In the genomic region with DNA sequence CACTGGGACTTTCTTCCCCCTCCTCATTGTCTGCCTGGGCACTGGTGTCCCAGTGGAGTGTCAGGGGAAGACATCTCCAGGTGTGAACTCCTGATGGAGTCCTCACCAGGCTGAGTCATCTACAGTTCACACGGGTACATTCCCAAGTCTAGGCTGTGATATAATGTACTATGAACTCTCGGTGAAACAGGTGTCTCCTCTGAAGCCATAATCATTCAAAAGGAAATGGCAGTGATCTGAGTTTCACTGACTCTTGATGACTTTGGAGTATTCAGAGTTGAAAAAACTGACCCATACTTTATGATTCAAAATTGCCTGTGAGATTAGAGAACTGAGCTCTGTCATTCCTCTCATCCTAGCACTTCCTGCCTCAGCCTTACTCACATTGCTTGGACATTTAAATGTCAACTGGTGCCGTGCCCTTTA, we compare ENCODE assay signal across 8 cellular contexts. TPM values are rescaled to one million over a fixed set of nuclear protein-coding genes. Genes with fewer than 3 reads are reported as not detected.
DNase-seq lines count a peak whose midpoint lies in the region; ATAC-seq, FAIRE-seq and TF ChIP-seq lines count a peak whose summit lies in the region.

No MANE protein-coding gene starts in this region.

- no peak for FAIRE-seq in H1 (lab: Jason Lieb, UNC)

- peak overlapping the region; percentile 9; the same call in 1 of the 2 replicates for H3K27ac ChIP-seq in H1 (ENCODE audit: low read depth, low read length)
- no peak overlapping the region for H3K27ac ChIP-seq in effector memory CD4-positive, alpha-beta T cell (ENCODE audit: insufficient read depth, low read length, poor library complexity, severe bottlenecking)

- H3K27me3 ChIP-seq in Caco-2 (replicated peaks; ENCODE audit: control insufficient read depth, insufficient read depth, low read length): no peaks in the 10 kb centered on the region
- no peaks in the 10 kb centered on the region for H3K27me3 ChIP-seq in H1 (replicated peaks in 1 of 4; ENCODE audit: control insufficient read depth in 3 of 4, extremely low read depth in 1 of 4, insufficient read depth in 3 of 4, low read length in 3 of 4)
- H3K27me3 ChIP-seq in effector memory CD4-positive, alpha-beta T cell (replicated peaks; ENCODE audit: control insufficient read depth, insufficient read depth, low read length, poor library complexity, severe bottlenecking): no peaks in the 10 kb centered on the region

- no TSS peak for BruUV-seq in Caco-2 (replicated peaks; lab: Mats Ljungman, UMichigan)

- H4K91ac ChIP-seq in H1 (replicated peaks; ENCODE audit: insufficient read length, low read length): peak overlapping the region; percentile 48

- H2AFZ ChIP-seq in H1 (ENCODE audit: low read length): no peak overlapping the region

- ATAC-seq in GM21381 (IDR thresholded peaks at IDR 0.05; ENCODE audit: unreplicated experiment) (peak; percentile 54), HG03460 (IDR thresholded peaks at IDR 0.05; ENCODE audit: unreplicated experiment) (peak; percentile 46)

- no peak overlapping the region for H4K5ac ChIP-seq in H1 (ENCODE audit: insufficient read length, low read depth, low read length)

- no peak for TF ChIP-seq EP300 in H1 (IDR thresholded peaks at IDR 0.05; ENCODE audit: borderline replicate concordance in 1 of 2, low read depth in 2 of 2, low read length in 2 of 2)

- CTCF ChIA-PET in Caco-2 (lab: Charles Lee): interaction anchor here (0.6 kb wide), 1 partner anchor 232 kb away, joined by 3 read pairs; no protein-coding TSS in a partner anchor
- CTCF ChIA-PET in H1 (lab: Charles Lee; ENCODE audit: partially characterized antibody): interaction anchor here (0.6 to 1.6 kb wide), 5 partner anchors 9 to 59 kb away, joined by 3 to 4 read pairs (median 3); partner anchors contain the start of gene LAMC2

- no peaks in the 10 kb centered on the region for H3K27me3 Mint-ChIP-seq in Caco-2 (ENCODE audit: insufficient read depth, unreplicated experiment)

- no peak overlapping the region for H4K8ac ChIP-seq in H1 (ENCODE audit: extremely low read depth, insufficient read depth, low read length)

- H3K4me1 Mint-ChIP-seq in Caco-2 (ENCODE audit: low read depth, unreplicated experiment): peaks cover 7% of the 10 kb centered on the region

- TF ChIP-seq CTCF in Caco-2 (IDR thresholded peaks at IDR 0.05; ENCODE audit: insufficient read depth in 1 of 2, low read depth in 1 of 2, low read length in 1 of 2, severe bottlenecking in 1 of 2, unreplicated experiment in 1 of 2) (no peak), H1 (IDR thresholded peaks at IDR 0.05; ENCODE audit: control extremely low read depth in 1 of 3, insufficient read depth in 1 of 3, low read depth in 1 of 3, low read length in 3 of 3) (no peak)

- no peak overlapping the region for H3K4me3 ChIP-seq in Caco-2 (ENCODE audit: low read depth, low read length)
- H3K4me3 ChIP-seq in H1 (ENCODE audit: extremely low read depth in 1 of 4, insufficient read depth in 2 of 4, low read depth in 3 of 4, low read length in 4 of 4): no peak overlapping the region
- no peak overlapping the region for H3K4me3 ChIP-seq in effector memory CD4-positive, alpha-beta T cell (ENCODE audit: insufficient read depth, low read depth, low read length, poor library complexity, severe bottlenecking)

- H2BK12ac ChIP-seq in H1 (ENCODE audit: low read depth, low read length): peak overlapping the region; percentile 23; the same call in 1 of the 2 replicates

- H3K79me2 ChIP-seq in H1 (ENCODE audit: control insufficient read depth in 1 of 2, insufficient read depth in 2 of 2, low read length in 2 of 2): no peaks in the 10 kb centered on the region

- H2AK5ac ChIP-seq in H1 (ENCODE audit: low read depth, low read length): no peak overlapping the region

- no peaks in the 10 kb centered on the region for H3K9me3 Mint-ChIP-seq in Caco-2 (ENCODE audit: unreplicated experiment)

- H2BK120ac ChIP-seq in H1 (replicated peaks; ENCODE audit: low read depth, low read length): no peak overlapping the region

- no peak overlapping the region for H3K23ac ChIP-seq in H1 (ENCODE audit: insufficient read length)

- no peak overlapping the region for H3K9ac ChIP-seq in H1 (replicated peaks in 1 of 4; ENCODE audit: extremely low read depth in 1 of 4, low read depth in 3 of 4, low read length in 3 of 4)

- H3K23me2 ChIP-seq in H1 (ENCODE audit: low read depth, low read length): no peaks in the 10 kb centered on the region; the same call in 1 of the 2 replicates

- TF ChIP-seq POLR2A in H1 (IDR thresholded peaks at IDR 0.05; ENCODE audit: control extremely low read depth in 1 of 2, low read depth in 2 of 2, low read length in 2 of 2): no peak

- H4K20me1 ChIP-seq in H1 (replicated peaks in 1 of 2; ENCODE audit: control insufficient read depth in 1 of 2, insufficient read depth in 2 of 2, low read length in 2 of 2): no peaks in the 10 kb centered on the region

- H2BK5ac ChIP-seq in H1 (ENCODE audit: low read depth, low read length): peak overlapping the region; percentile 41; the same call in 1 of the 2 replicates

- H3K4ac ChIP-seq in H1 (replicated peaks; ENCODE audit: insufficient read length, low read depth, low read length): no peak overlapping the region

- no peak overlapping the region for H2BK20ac ChIP-seq in H1 (ENCODE audit: low read length)

- no peak overlapping the region for H2BK15ac ChIP-seq in H1 (ENCODE audit: low read length)

- no peak overlapping the region for H3K14ac ChIP-seq in H1 (ENCODE audit: insufficient read length)

- intact Hi-C loops in Caco-2 (cut with micrococcal nuclease; ENCODE audit: unreplicated experiment) (loop anchor here (1.0 kb wide), 1 partner anchor 33 kb away; no protein-coding TSS in a partner anchor), posterior cingulate gyrus (cut with DNase I) (no loop called here)

- peaks cover 9% of the 10 kb centered on the region for H3K4me1 ChIP-seq in Caco-2
- peaks cover 5 to 11% (median 8%) of the 10 kb centered on the region in 4 experiments; a peak in 6 of 7 replicates for H3K4me1 ChIP-seq in H1 (replicated peaks in 1 of 4; ENCODE audit: control insufficient read depth in 3 of 4, insufficient read depth in 4 of 4, low read length in 3 of 4)
- H3K4me1 ChIP-seq in effector memory CD4-positive, alpha-beta T cell (ENCODE audit: control insufficient read depth, insufficient read depth, low read length, poor library complexity, severe bottlenecking): peaks cover 4% of the 10 kb centered on the region

- peak overlapping the region; percentile 5 to 32; a peak in 1 of 4 replicates for H3K4me2 ChIP-seq in H1 (ENCODE audit: insufficient read depth in 1 of 2, low read depth in 2 of 2, low read length in 2 of 2)

- no peak overlapping the region for H3K18ac ChIP-seq in H1 (ENCODE audit: extremely low read depth, low read length)

- no peaks in the 10 kb centered on the region for H3K79me1 ChIP-seq in H1 (ENCODE audit: low read depth, low read length)

- H3K4me3 Mint-ChIP-seq in Caco-2 (ENCODE audit: unreplicated experiment): no peak overlapping the region

- DNase-seq in Caco-2 (peak; percentile 18 to 66), H1 (ENCODE audit: low read depth in 1 of 2, low spot score in 2 of 2) (no peak), posterior cingulate gyrus (no peak), SHP77 treated with DMSO at 0.1 percent for 48 hours (lab: John Stamatoyannopoulos, UW) (no peak), NCI-H446 (lab: John Stamatoyannopoulos, UW) (no peak)
- no peak for DNase-seq in effector memory CD4-positive, alpha-beta T cell

- no peak overlapping the region for H3K56ac ChIP-seq in H1 (replicated peaks; ENCODE audit: insufficient read length, low read depth, low read length)

- H3K36me3 ChIP-seq in Caco-2 (ENCODE audit: control insufficient read depth, insufficient read depth, low read length) (no peaks in the 10 kb centered on the region), H1 (ENCODE audit: control insufficient read depth in 2 of 4, insufficient read depth in 4 of 4, low read length in 3 of 4) (no peaks in the 10 kb centered on the region)
- no peaks in the 10 kb centered on the region for H3K36me3 ChIP-seq in effector memory CD4-positive, alpha-beta T cell (ENCODE audit: control insufficient read depth, insufficient read depth, low read length)

- WGBS in H1 (ENCODE audit: extremely low coverage in 1 of 2, insufficient coverage in 1 of 2, insufficient read length in 1 of 2, insufficient replicate concordance in 2 of 2, low coverage in 1 of 2, low lambda C conversion rate in 2 of 2, missing lambda C conversion rate in 1 of 2), 2 experiments: 74% methylated on average over 3 of the region's 3 CpGs; no CpG with 5 or more reads in 1 of the 2 experiments

- POLR2A ChIA-PET in Caco-2 (lab: Charles Lee) (no interaction called here), H1 (lab: Charles Lee; ENCODE audit: partially characterized antibody) (no interaction called here)

- H3K27ac Mint-ChIP-seq in Caco-2 (ENCODE audit: unreplicated experiment): peak overlapping the region; percentile 9

- TF ChIP-seq RAD21 in H1 (IDR thresholded peaks at IDR 0.05 in 1 of 2, conservative IDR thresholded peaks at IDR 0.05 in 1 of 2; ENCODE audit: low read depth in 2 of 2, low read length in 2 of 2): no peak

- H3K9me3 ChIP-seq in Caco-2: no peaks in the 10 kb centered on the region
- H3K9me3 ChIP-seq in H1 (ENCODE audit: insufficient read depth in 2 of 2, low read depth in 1 of 2, low read length in 1 of 2): no peaks in the 10 kb centered on the region
- H3K9me3 ChIP-seq in effector memory CD4-positive, alpha-beta T cell (ENCODE audit: control insufficient read depth, low read length): no peaks in the 10 kb centered on the region

- H3K36me3 Mint-ChIP-seq in Caco-2 (ENCODE audit: insufficient read depth, unreplicated experiment): no peaks in the 10 kb centered on the region

TF ChIP-seq in H1, 55 proteins besides CTCF, POLR2A, EP300 and RAD21 (continues in another document):
- TF ChIP-seq KDM4A (IDR thresholded peaks at IDR 0.05; ENCODE audit: low read depth, low read length, severe bottlenecking) (no peak), POLR2AphosphoS5 (IDR thresholded peaks at IDR 0.05; ENCODE audit: low read depth, low read length) (no peak), SIRT6 (IDR thresholded peaks at IDR 0.05; ENCODE audit: low read length) (no peak), CBX8 (IDR thresholded peaks at IDR 0.05; ENCODE audit: borderline replicate concordance, low read depth, low read length) (no peak), CEBPB (IDR thresholded peaks at IDR 0.05; ENCODE audit: low read depth, low read length) (no peak), GABPA (IDR thresholded peaks at IDR 0.05; ENCODE audit: borderline replicate concordance, insufficient read depth, low read length) (no peak), YY1 (IDR thresholded peaks at IDR 0.05; ENCODE audit: low read depth, low read length) (no peak)

RNA-seq across cellular contexts. Expression of gene LAMC2, which starts 9.1 kb away (rescaled TPM):
- total RNA-seq in Caco-2 (2022): 34.9 and 51.0 TPM in 2 replicates
- 12.9 and 13.0 TPM in 2 replicates for total RNA-seq in H1 (2021; fragmentation: NEBNext Ultra II Directional; extraction: Animal tissue kit (Norgen Biotek cat#: 25700))
- polyA plus RNA-seq in H1 (2011; rRNA removed): 4.6 and 5.2 TPM in 2 replicates
- 6.2 TPM for polyA plus RNA-seq in H1 (2011; cell fraction: cytosol; rRNA removed)
- polyA plus RNA-seq in H1 (2011; cell fraction: nucleus; rRNA removed): 9.3 TPM
- 7.5 to 8.7 TPM (median 8.5 TPM) in 4 replicates for polyA plus RNA-seq in H1 (2012, experiment 1 of 2)
- polyA plus RNA-seq in H1 (2012, experiment 2 of 2): 1.5 TPM
- polyA plus RNA-seq in H1 (2013, experiment 1 of 2): 14.3 TPM
- polyA plus RNA-seq in H1 (2013, experiment 2 of 2): 13.5 TPM
- 11.9 and 16.9 TPM in 2 replicates for polyA minus RNA-seq in H1 (2011; rRNA and poly(A)+ RNA removed)
- polyA minus RNA-seq in H1 (2011; cell fraction: cytosol; rRNA and poly(A)+ RNA removed): 5.7 TPM
- polyA minus RNA-seq in H1 (2011; cell fraction: nucleus; rRNA and poly(A)+ RNA removed): 7.2 TPM

Comparison
In these comparisons a context has a peak if more than half of its experiments do, and no peak if none do; other contexts are left out.
1. DNase-seq: peak in Caco-2 (2 of 2); none in H1 (0 of 2), posterior cingulate gyrus (0 of 10), effector memory CD4-positive, alpha-beta T cell (0 of 3), SHP77 treated with DMSO at 0.1 percent for 48 hours (single experiment) and NCI-H446 (0 of 2).